12 cellular contexts compared by ENCODE assay signal in genomic region chr11:64224151-64224890, GRCh38. TPM values are rescaled to one million over a fixed set of nuclear protein-coding genes. Genes with fewer than 3 reads are reported as not detected.
A peak's percentile ranks its signal among the peaks of the same experiment; 100 is the strongest.
DNase-seq lines count a peak whose midpoint lies in the region; ATAC-seq and TF ChIP-seq lines count a peak whose summit lies in the region.
"Had no signal": no experiment of that assay in that cellular context is flagged by ENCODE, and none has a peak within 500 bp of the region (broad histone marks: within the 10 kb centered on the region; RNA-seq: fewer than 3 reads in every experiment).

No MANE protein-coding gene starts in this region.

- no peaks in the 10 kb centered on the region for H3K9me3 Mint-ChIP-seq in CD4-positive, alpha-beta T cell
- no peaks in the 10 kb centered on the region for H3K9me3 Mint-ChIP-seq in activated naive CD8-positive, alpha-beta T cell treated with anti-CD3 and anti-CD28 coated beads, Interleukin-2, amount 10 ng/mL, durations not matched to agents 7 days and 5 days
- H3K9me3 Mint-ChIP-seq in natural killer cell: no peaks in the 10 kb centered on the region

- CTCF ChIA-PET in CD4-positive, alpha-beta T cell (lab: Charles Lee): interaction anchor here (0.8 to 1.2 kb wide), 3 partner anchors 12 to 28 kb away, joined by 3 to 5 read pairs (median 4); no protein-coding TSS in a partner anchor
- CTCF ChIA-PET in HCT116 (lab: Charles Lee): interaction anchor here (0.8 to 1.5 kb wide), 2 partner anchors 20 to 80 kb away, joined by 3 to 4 read pairs; no protein-coding TSS in a partner anchor

- TF ChIP-seq RAD21 in HCT116 (IDR thresholded peaks at IDR 0.05; ENCODE audit: low read depth): no peak

- H3K4me1 Mint-ChIP-seq in CD4-positive, alpha-beta T cell (ENCODE audit: low read depth): peaks cover 27% of the 10 kb centered on the region
- H3K4me1 Mint-ChIP-seq in activated naive CD8-positive, alpha-beta T cell treated with anti-CD3 and anti-CD28 coated beads, Interleukin-2, amount 10 ng/mL, durations not matched to agents 7 days and 5 days: peaks cover 19% of the 10 kb centered on the region
- peaks cover 16 to 40% of the 10 kb centered on the region in 2 donors for H3K4me1 Mint-ChIP-seq in natural killer cell

- H3K4me2 ChIP-seq in HCT116 (ENCODE audit: low read length): peak overlapping the region; percentile 100

- H3K4me3 ChIP-seq in HCT116 (replicated peaks in 1 of 2; ENCODE audit: low read depth in 1 of 2, low read length in 2 of 2): peak overlapping the region in 1 of 2 experiments; percentile 90; a peak in 2 of 4 replicates

- peaks cover 19% of the 10 kb centered on the region; the same call in 1 of the 2 replicates for H3K79me2 ChIP-seq in HCT116 (ENCODE audit: insufficient read depth, low read length)

- no peaks in the 10 kb centered on the region for H3K27me3 ChIP-seq in CD4-positive, alpha-beta T cell (ENCODE audit: control insufficient read depth, insufficient read depth, low read length)
- H3K27me3 ChIP-seq in HCT116 (ENCODE audit: insufficient read depth, low read length): no peaks in the 10 kb centered on the region

- intact Hi-C loops in CD4-positive, alpha-beta T cell (cut with DNase I, micrococcal nuclease): loop anchor here in 1 of 2 experiments (2.0 kb wide), 1 partner anchor 18 kb away; the partner anchor contains the start of gene FERMT3
- intact Hi-C loops in HCT116 (cut with micrococcal nuclease): no loop called here
- intact Hi-C loops in natural killer cell (cut with micrococcal nuclease): no loop called here

- no peak for TF ChIP-seq POLR2A in HCT116 (IDR thresholded peaks at IDR 0.05; ENCODE audit: borderline replicate concordance, extremely low read depth, insufficient read depth, insufficient read length)

- POLR2A ChIA-PET in CD4-positive, alpha-beta T cell (lab: Charles Lee): interaction anchor here (1.0 to 6.3 kb wide), 6 partner anchors 11 to 93 kb away, joined by 3 to 116 read pairs (median 6); partner anchors contain the start of genes FERMT3, PPP1R14B and TRMT112
- POLR2A ChIA-PET in HCT116 (lab: Charles Lee): no interaction called here
- POLR2A ChIA-PET in activated naive CD8-positive, alpha-beta T cell treated with anti-CD3 and anti-CD28 coated beads, Interleukin-2, amount 10 ng/mL, durations not matched to agents 7 days and 5 days (lab: Charles Lee): interaction anchor here (1.5 to 26.2 kb wide), 5 partner anchors 12 to 93 kb away, joined by 4 to 419 read pairs (median 11); partner anchors contain the start of genes FERMT3, PRDX5, STIP1 and TRMT112

- peak overlapping the region; percentile 77 for H3K27ac ChIP-seq in CD4-positive, alpha-beta T cell (ENCODE audit: low read depth, low read length)
- peak overlapping the region; percentile 95; the same call in 1 of the 2 replicates for H3K27ac ChIP-seq in HCT116 (ENCODE audit: low read depth, low read length)

- no peak for ATAC-seq in CD4-positive, alpha-beta T cell (ENCODE audit: poor library complexity)
- ATAC-seq in HCT116 (no peak), natural killer cell (no peak)
- ATAC-seq in activated naive CD8-positive, alpha-beta T cell treated with anti-CD3 and anti-CD28 coated beads, Interleukin-2, amount 10 ng/mL, durations not matched to agents 7 days and 5 days (ENCODE audit: low read depth): no peak

- H3K27me3 Mint-ChIP-seq in CD4-positive, alpha-beta T cell: no peaks in the 10 kb centered on the region
- no peaks in the 10 kb centered on the region for H3K27me3 Mint-ChIP-seq in activated naive CD8-positive, alpha-beta T cell treated with anti-CD3 and anti-CD28 coated beads, Interleukin-2, amount 10 ng/mL, durations not matched to agents 7 days and 5 days
- no peaks in the 10 kb centered on the region for H3K27me3 Mint-ChIP-seq in natural killer cell (ENCODE audit: low read depth in 2 of 2)

- no peak for DNase-seq in CD4-positive, alpha-beta T cell
- DNase-seq in HCT116 (ENCODE audit: low read depth, low spot score) (no peak), natural killer cell (no peak), SW 1271 (lab: John Stamatoyannopoulos, UW) (no peak), SHP77 treated with DMSO at 0.1 percent for 48 hours (lab: John Stamatoyannopoulos, UW) (no peak), NCI-H2107 (lab: John Stamatoyannopoulos, UW) (no peak), activated gamma-delta T cell (lab: John Stamatoyannopoulos, UW) (no peak)
- DNase-seq in activated naive CD8-positive, alpha-beta T cell treated with anti-CD3 and anti-CD28 coated beads, Interleukin-2, amount 10 ng/mL, durations not matched to agents 7 days and 5 days: peak; percentile 35
- DNase-seq: activated CD4-positive, alpha-beta T cell treated with anti-CD3 and anti-CD28 coated beads, Interleukin-2, amount 50 U/mL, for 1 hour; lower lobe of right lung; NCI-H526 treated with DMSO at 0.1 percent for 48 hours; stimulated activated CD4-positive, alpha-beta T cell treated with anti-CD3 and anti-CD28 coated beads, Interleukin-4, amount 100 ng/mL, for 1 hour had no signal

- H3K9ac ChIP-seq in HCT116 (ENCODE audit: low read length): no peak overlapping the region

- H3K27ac Mint-ChIP-seq in CD4-positive, alpha-beta T cell: no peak overlapping the region
- H3K27ac Mint-ChIP-seq in activated naive CD8-positive, alpha-beta T cell treated with anti-CD3 and anti-CD28 coated beads, Interleukin-2, amount 10 ng/mL, durations not matched to agents 7 days and 5 days: peak overlapping the region; percentile 88
- peak overlapping the region; percentile 18 to 85 for H3K27ac Mint-ChIP-seq in natural killer cell

- peak overlapping the region; percentile 97 for H3K4me3 Mint-ChIP-seq in CD4-positive, alpha-beta T cell
- peak overlapping the region; percentile 92 for H3K4me3 Mint-ChIP-seq in activated naive CD8-positive, alpha-beta T cell treated with anti-CD3 and anti-CD28 coated beads, Interleukin-2, amount 10 ng/mL, durations not matched to agents 7 days and 5 days
- peak overlapping the region; percentile 88 for H3K4me3 Mint-ChIP-seq in natural killer cell

- BruUV-seq in HCT116 (replicated peaks; lab: Mats Ljungman, UMichigan): no TSS peak

- no peaks in the 10 kb centered on the region for H3K9me2 ChIP-seq in HCT116 (ENCODE audit: insufficient read depth)

- H4K20me1 ChIP-seq in HCT116 (ENCODE audit: insufficient read depth): no peaks in the 10 kb centered on the region

- H3K4me1 ChIP-seq in HCT116 (ENCODE audit: control insufficient read depth in 1 of 2, insufficient read depth in 2 of 2, low read length in 2 of 2): peaks cover 10 to 26% of the 10 kb centered on the region in 2 experiments

- H3K36me3 ChIP-seq in HCT116 (ENCODE audit: control insufficient read depth in 1 of 2, insufficient read depth in 2 of 2, low read length in 2 of 2): peaks cover 0 to 6% of the 10 kb centered on the region in 2 experiments; a peak in 1 of 4 replicates

- no peak for TF ChIP-seq CTCF in CD4-positive, alpha-beta T cell (IDR thresholded peaks at IDR 0.05)
- TF ChIP-seq CTCF in HCT116 (IDR thresholded peaks at IDR 0.05 in 2 of 3, conservative IDR thresholded peaks at IDR 0.05 in 1 of 3; ENCODE audit: borderline replicate concordance in 1 of 3, insufficient read depth in 1 of 3, low read depth in 2 of 3, low read length in 2 of 3) (no peak), natural killer cell (IDR thresholded peaks at IDR 0.05) (no peak)

- H3K9me3 ChIP-seq in CD4-positive, alpha-beta T cell (ENCODE audit: control insufficient read depth, low read length): no peaks in the 10 kb centered on the region
- no peaks in the 10 kb centered on the region for H3K9me3 ChIP-seq in HCT116 (ENCODE audit: control insufficient read depth in 1 of 2, insufficient read depth in 1 of 2, low read depth in 1 of 2, low read length in 2 of 2)
- H3K9me3 ChIP-seq: lower lobe of right lung had no signal

- H3K36me3 Mint-ChIP-seq in CD4-positive, alpha-beta T cell (ENCODE audit: low read depth): peaks cover 9% of the 10 kb centered on the region
- peaks cover 2% of the 10 kb centered on the region for H3K36me3 Mint-ChIP-seq in activated naive CD8-positive, alpha-beta T cell treated with anti-CD3 and anti-CD28 coated beads, Interleukin-2, amount 10 ng/mL, durations not matched to agents 7 days and 5 days
- no peaks in the 10 kb centered on the region for H3K36me3 Mint-ChIP-seq in natural killer cell

- RAD21 ChIA-PET in HCT116 (lab: Charles Lee; ENCODE audit: low non-redundant PET in 1 of 2, low total read pairs in 2 of 2, uncharacterized antibody in 2 of 2, unreplicated experiment in 2 of 2): interaction anchor here in 1 of 2 experiments (0.8 kb wide), 1 partner anchor 20 kb away, joined by 3 read pairs; no protein-coding TSS in a partner anchor

- H2AFZ ChIP-seq in HCT116 (ENCODE audit: low read depth, low read length, poor library complexity, severe bottlenecking): no peak overlapping the region

TF ChIP-seq in HCT116, 20 proteins besides CTCF, POLR2A, EP300 and RAD21 (continues in another document):
- TF ChIP-seq YY1 (IDR thresholded peaks at IDR 0.05; ENCODE audit: extremely low read depth, insufficient replicate concordance, low read depth, low read length): no peak

RNA-seq across cellular contexts. Expression of gene TRPT1, which starts 1.7 kb away (rescaled TPM):
- 10 to 100 TPM; 11.3 to 11.5 TPM for total RNA-seq in CD4-positive, alpha-beta T cell
- total RNA-seq in HCT116 (2021; ENCODE audit: unreplicated experiment) (43.2 TPM), natural killer cell (10 to 100 TPM; 22.7 to 30.8 (median 28.5) TPM)
- 79.7 and 85.3 TPM in 2 replicates for polyA plus RNA-seq in HCT116 (2012)
- 10 to 100 TPM; 45.0 to 47.8 TPM for total RNA-seq in activated naive CD8-positive, alpha-beta T cell treated with anti-CD3 and anti-CD28 coated beads, Interleukin-2, amount 10 ng/mL, durations not matched to agents 7 days and 5 days

RNA-seq across cellular contexts. Expression of gene NUDT22, which starts 1.8 kb away (rescaled TPM):
- 10 to 100 TPM; 26.8 to 26.9 TPM for total RNA-seq in CD4-positive, alpha-beta T cell
- total RNA-seq in HCT116 (2021; ENCODE audit: unreplicated experiment): 70.9 TPM
- polyA plus RNA-seq in HCT116 (2012): 75.6 and 77.1 TPM in 2 replicates
- total RNA-seq in activated naive CD8-positive, alpha-beta T cell treated with anti-CD3 and anti-CD28 coated beads, Interleukin-2, amount 10 ng/mL, durations not matched to agents 7 days and 5 days: 100 to 1,000 TPM; 102 to 103 TPM
- total RNA-seq in natural killer cell: 10 to 100 TPM; 59.1 to 79.1 (median 74.8) TPM

RNA-seq across cellular contexts. Expression of gene DNAJC4, which starts 6.0 kb away (rescaled TPM):
- total RNA-seq in CD4-positive, alpha-beta T cell: 10 to 100 TPM; 35.9 to 37.9 TPM
- total RNA-seq in HCT116 (2021; ENCODE audit: unreplicated experiment): 25.8 TPM
- 31.7 and 34.5 TPM in 2 replicates for polyA plus RNA-seq in HCT116 (2012)
- 10 to 100 TPM; 59.6 to 60.3 TPM for total RNA-seq in activated naive CD8-positive, alpha-beta T cell treated with anti-CD3 and anti-CD28 coated beads, Interleukin-2, amount 10 ng/mL, durations not matched to agents 7 days and 5 days
- 10 to 100 TPM; 45.0 to 47.0 (median 46.6) TPM for total RNA-seq in natural killer cell

RNA-seq across cellular contexts. Expression of gene VEGFB, which starts 10.1 kb away (rescaled TPM):
- total RNA-seq in CD4-positive, alpha-beta T cell: 10 to 100 TPM; 39.7 to 48.7 TPM
- total RNA-seq in HCT116 (2021; ENCODE audit: unreplicated experiment): 47.5 TPM
- polyA plus RNA-seq in HCT116 (2012): 30.4 and 37.7 TPM in 2 replicates
- total RNA-seq in activated naive CD8-positive, alpha-beta T cell treated with anti-CD3 and anti-CD28 coated beads, Interleukin-2, amount 10 ng/mL, durations not matched to agents 7 days and 5 days: 10 to 100 TPM; 93.4 to 98.8 TPM
- 10 to 100 TPM; 30.7 to 38.7 (median 37.3) TPM for total RNA-seq in natural killer cell

RNA-seq across cellular contexts. Expression of gene FKBP2, which starts 16.6 kb away (rescaled TPM):
- total RNA-seq in CD4-positive, alpha-beta T cell: 10 to 100 TPM; 11.2 to 14.6 TPM
- total RNA-seq in HCT116 (2021; ENCODE audit: unreplicated experiment) (69.2 TPM), natural killer cell (10 to 100 TPM; 26.4 to 39.3 (median 30.3) TPM)
- 140 and 147 TPM in 2 replicates for polyA plus RNA-seq in HCT116 (2012)
- 10 to 100 TPM; 27.7 to 28.1 TPM for total RNA-seq in activated naive CD8-positive, alpha-beta T cell treated with anti-CD3 and anti-CD28 coated beads, Interleukin-2, amount 10 ng/mL, durations not matched to agents 7 days and 5 days
